29 cellular contexts compared by ENCODE assay signal in genomic region chr12:93081810-93082165, GRCh38.
DNase-seq lines count a peak whose midpoint lies in the region; ATAC-seq and TF ChIP-seq lines count a peak whose summit lies in the region.
"Had no signal": no experiment of that assay in that cellular context is flagged by ENCODE, and none has a peak within 500 bp of the region (broad histone marks: within the 10 kb centered on the region; RNA-seq: fewer than 3 reads in every experiment).

No MANE protein-coding gene starts in this region.

- POLR2A ChIA-PET in IMR-90 (lab: Charles Lee; ENCODE audit: unreplicated experiment) = no interaction called here

- H3K18ac ChIP-seq in IMR-90 (ENCODE audit: low read depth, low read length) = no peak overlapping the region

- H2AFZ ChIP-seq in IMR-90 (replicated peaks; ENCODE audit: low read length, poor library complexity) = no peak overlapping the region

- peak overlapping the region in 1 of 2 experiments; percentile 73; a peak in 1 of 4 replicates for H4K8ac ChIP-seq in IMR-90 (ENCODE audit: low read depth in 2 of 2, low read length in 2 of 2)

- no peak overlapping the region for H3K23ac ChIP-seq in IMR-90 (ENCODE audit: low read depth, low read length)

- peak overlapping the region; percentile 94; the same call in 1 of the 2 replicates for H2AK5ac ChIP-seq in IMR-90 (ENCODE audit: low read depth, low read length)

- DNase-seq in ELF-1 (ENCODE audit: low read depth, low spot score) (peak; percentile 84), IMR-90 (no peak), endodermal cell (no peak), sciatic nerve (ENCODE audit: low spot score) (no peak), tibial nerve (ENCODE audit: low spot score in 2 of 2) (no peak), NCI-H524 (lab: John Stamatoyannopoulos, UW) (no peak)
- DNase-seq: activated B cell treated with CpG ODN at 0.5 μM for 24 hours; activated CD4-positive, alpha-beta T cell treated with anti-CD3 and anti-CD28 coated beads, Interleukin-2, amount 10 ng/mL, durations not matched to agents 7 days and 5 days; activated gamma-delta T cell treated with Interleukin-2 at 50 U/mL for 16 hours; activated naive CD8-positive, alpha-beta T cell treated with anti-CD3 and anti-CD28 coated beads, Interleukin-2, amount 10 ng/mL, durations not matched to agents 7 days and 5 days; activated T-cell treated with anti-CD3 and anti-CD28 coated beads, Interleukin-2, amount 50 U/mL, for 24 hours; AML-193; aorta; caudate nucleus; CD8-positive, alpha-beta T cell; effector memory CD8-positive, alpha-beta T cell; foreskin melanocyte; NCI-H1092 treated with DMSO at 0.1 percent for 48 hours; NCI-H1694 treated with DMSO at 0.1 percent for 48 hours; NCI-H510A; SK-N-SH; stimulated activated CD8-positive, alpha-beta memory T cell treated with anti-CD3 and anti-CD28 coated beads, Interleukin-4, amount 100 ng/mL, for 48 hours; stomach; tibial artery had no signal

- no peak overlapping the region for H2BK5ac ChIP-seq in IMR-90 (ENCODE audit: low read depth, low read length, poor library complexity, severe bottlenecking)

- H3K4me3 Mint-ChIP-seq in endodermal cell = no peak overlapping the region
- H3K4me3 Mint-ChIP-seq: activated B cell treated with CpG ODN at 0.5 μM for 24 hours; activated CD4-positive, alpha-beta T cell treated with anti-CD3 and anti-CD28 coated beads, Interleukin-2, amount 10 ng/mL, durations not matched to agents 7 days and 5 days; activated naive CD8-positive, alpha-beta T cell treated with anti-CD3 and anti-CD28 coated beads, Interleukin-2, amount 10 ng/mL, durations not matched to agents 7 days and 5 days; activated T-cell treated with anti-CD3 and anti-CD28 coated beads, Interleukin-2, amount 50 U/mL, for 24 hours; CD8-positive, alpha-beta T cell; effector memory CD8-positive, alpha-beta T cell; neural crest cell had no signal

- no peak overlapping the region for H2AK9ac ChIP-seq in IMR-90 (replicated peaks; ENCODE audit: low read depth, low read length, poor library complexity)

- H3K4me1 ChIP-seq in IMR-90 (ENCODE audit: control insufficient read depth, insufficient read depth, low read length) = peaks cover 3% of the 10 kb centered on the region
- H3K4me1 ChIP-seq in endodermal cell (ENCODE audit: control insufficient read depth, insufficient read depth, low read length) = peaks cover 19% of the 10 kb centered on the region
- H3K4me1 ChIP-seq in mesodermal cell (ENCODE audit: control insufficient read depth, insufficient read depth, low read length, poor library complexity, severe bottlenecking) = peaks cover 40% of the 10 kb centered on the region
- H3K4me1 ChIP-seq in tibial nerve = no peaks in the 10 kb centered on the region
- H3K4me1 ChIP-seq: right atrium auricular region, stomach had no signal

- dilution Hi-C loops in IMR-90 (cut with HindIII; ENCODE audit: low sequenced_read_pairs, unreplicated experiment) = no loop called here

- H3K56ac ChIP-seq in IMR-90 (ENCODE audit: extremely low read depth, insufficient read depth, low read length) = no peak overlapping the region

- H3K27ac Mint-ChIP-seq in endodermal cell = peak overlapping the region; percentile 97
- H3K27ac Mint-ChIP-seq: activated B cell treated with CpG ODN at 0.5 μM for 24 hours; activated CD4-positive, alpha-beta T cell treated with anti-CD3 and anti-CD28 coated beads, Interleukin-2, amount 10 ng/mL, durations not matched to agents 7 days and 5 days; activated naive CD8-positive, alpha-beta T cell treated with anti-CD3 and anti-CD28 coated beads, Interleukin-2, amount 10 ng/mL, durations not matched to agents 7 days and 5 days; activated T-cell treated with anti-CD3 and anti-CD28 coated beads, Interleukin-2, amount 50 U/mL, for 24 hours; CD8-positive, alpha-beta T cell; effector memory CD8-positive, alpha-beta T cell had no signal

- WGBS in IMR-90 (ENCODE audit: extremely low coverage in 2 of 2, insufficient read length in 1 of 2), 2 experiments = 90% methylated on average over 2 of the region's 4 CpGs; no CpG with 5 or more reads in 1 of the 2 experiments
- 84 to 98% methylated on average over 4 of the region's 4 CpGs for WGBS in endodermal cell (ENCODE audit: insufficient coverage in 1 of 2, insufficient read length in 1 of 2), 2 experiments
- WGBS in mesodermal cell (ENCODE audit: insufficient coverage in 2 of 2), 2 experiments = 95 to 100% methylated on average over 4 of the region's 4 CpGs
- WGBS in tibial nerve, 2 donors = 92 to 93% methylated on average over 4 of the region's 4 CpGs

- no peak for ATAC-seq in IMR-90 (ENCODE audit: low read depth)
- no peak for ATAC-seq in sciatic nerve
- ATAC-seq in GM21390 (IDR thresholded peaks at IDR 0.05; ENCODE audit: unreplicated experiment) = no peak
- ATAC-seq: CD8-positive, alpha-beta T cell; effector memory CD8-positive, alpha-beta T cell had no signal

- intact Hi-C loops in IMR-90 (cut with micrococcal nuclease) (no loop called here), sciatic nerve (cut with DNase I) (no loop called here)

- no peaks in the 10 kb centered on the region for H3K27me3 Mint-ChIP-seq in endodermal cell (ENCODE audit: insufficient read depth)
- H3K27me3 Mint-ChIP-seq: activated B cell treated with CpG ODN at 0.5 μM for 24 hours; activated CD4-positive, alpha-beta T cell treated with anti-CD3 and anti-CD28 coated beads, Interleukin-2, amount 10 ng/mL, durations not matched to agents 7 days and 5 days; activated naive CD8-positive, alpha-beta T cell treated with anti-CD3 and anti-CD28 coated beads, Interleukin-2, amount 10 ng/mL, durations not matched to agents 7 days and 5 days had no signal

- H4K20me1 ChIP-seq in IMR-90 (ENCODE audit: insufficient read depth, low read length) = no peaks in the 10 kb centered on the region

- TF ChIP-seq POLR2A in IMR-90 (IDR thresholded peaks at IDR 0.05; ENCODE audit: low read depth, low read length) = no peak
- TF ChIP-seq POLR2A in tibial nerve (IDR thresholded peaks at IDR 0.05) = no peak

- H4K91ac ChIP-seq in IMR-90 (ENCODE audit: insufficient read depth, low read depth, low read length) = peak overlapping the region; percentile 66; the same call in 1 of the 2 replicates

- H3K9me3 ChIP-seq in IMR-90 (ENCODE audit: control insufficient read depth, insufficient read depth, low read length) (peaks cover 2% of the 10 kb centered on the region), endodermal cell (ENCODE audit: control insufficient read depth, low read length) (peaks cover 17% of the 10 kb centered on the region), mesodermal cell (ENCODE audit: control insufficient read depth, low read length) (peaks cover 19% of the 10 kb centered on the region), tibial nerve (peaks cover 0 to 9% (median 0%) of the 10 kb centered on the region in 4 donors)
- H3K9me3 ChIP-seq: SK-N-SH had no signal

- peak overlapping the region; percentile 59; the same call in 1 of the 3 replicates for H2BK15ac ChIP-seq in IMR-90 (ENCODE audit: low read depth, low read length)

- TF ChIP-seq EP300 in tibial nerve (IDR thresholded peaks at IDR 0.05) = no peak

- H3K27me3 ChIP-seq in IMR-90 (ENCODE audit: control insufficient read depth, insufficient read depth, low read length) = no peaks in the 10 kb centered on the region
- no peaks in the 10 kb centered on the region for H3K27me3 ChIP-seq in endodermal cell (ENCODE audit: control insufficient read depth, insufficient read depth, low read length, poor library complexity, severe bottlenecking)
- H3K27me3 ChIP-seq in tibial nerve = no peaks in the 10 kb centered on the region
- H3K27me3 ChIP-seq: right atrium auricular region, stomach, tibial artery had no signal

- TF ChIP-seq RAD21 in IMR-90 (IDR thresholded peaks at IDR 0.05; ENCODE audit: low read length) = no peak

- no peak overlapping the region for H3K14ac ChIP-seq in IMR-90 (replicated peaks; ENCODE audit: low read depth, low read length)

- H3K4me3 ChIP-seq in IMR-90 (ENCODE audit: insufficient read depth, low read depth, low read length) = no peak overlapping the region
- no peak overlapping the region for H3K4me3 ChIP-seq in endodermal cell (ENCODE audit: low read length)
- H3K4me3 ChIP-seq in mesodermal cell (ENCODE audit: extremely low read depth, insufficient read depth, low read length, poor library complexity, severe bottlenecking) = no peak overlapping the region
- H3K4me3 ChIP-seq in tibial nerve = no peak overlapping the region
- H3K4me3 ChIP-seq: right atrium auricular region, stomach, tibial artery had no signal

- peaks cover 26% of the 10 kb centered on the region for H3K9me3 Mint-ChIP-seq in endodermal cell

- peak overlapping the region; percentile 93; the same call in 1 of the 2 replicates for H2BK20ac ChIP-seq in IMR-90 (ENCODE audit: low read depth, low read length)

- H3K9ac ChIP-seq in IMR-90 (ENCODE audit: low read depth, low read length) = no peak overlapping the region
- no peak overlapping the region for H3K9ac ChIP-seq in endodermal cell (ENCODE audit: extremely low read depth, low read length, poor library complexity, severe bottlenecking)
- H3K9ac ChIP-seq: SK-N-SH had no signal

- BruUV-seq in IMR-90 (replicated peaks; lab: Mats Ljungman, UMichigan) = no TSS peak

- no peaks in the 10 kb centered on the region for H3K79me1 ChIP-seq in IMR-90 (ENCODE audit: low read depth in 1 of 2, low read length in 2 of 2)

- peaks cover 35% of the 10 kb centered on the region for H3K4me1 Mint-ChIP-seq in endodermal cell
- H3K4me1 Mint-ChIP-seq: activated B cell treated with CpG ODN at 0.5 μM for 24 hours; activated CD4-positive, alpha-beta T cell treated with anti-CD3 and anti-CD28 coated beads, Interleukin-2, amount 10 ng/mL, durations not matched to agents 7 days and 5 days; activated naive CD8-positive, alpha-beta T cell treated with anti-CD3 and anti-CD28 coated beads, Interleukin-2, amount 10 ng/mL, durations not matched to agents 7 days and 5 days had no signal

- H3K9me1 ChIP-seq in IMR-90 (ENCODE audit: insufficient read depth, low read length) = 0 out of 2 replicates have a peak, but pooled peaks cover 2% of the 10 kb centered on the region

- H3K4me2 ChIP-seq in IMR-90 (ENCODE audit: low read depth, low read length) = no peak overlapping the region
- H3K4me2 ChIP-seq: SK-N-SH had no signal

- peaks cover 9% of the 10 kb centered on the region for H3K36me3 Mint-ChIP-seq in endodermal cell (ENCODE audit: low read depth)
- H3K36me3 Mint-ChIP-seq: activated naive CD8-positive, alpha-beta T cell treated with anti-CD3 and anti-CD28 coated beads, Interleukin-2, amount 10 ng/mL, durations not matched to agents 7 days and 5 days; CD8-positive, alpha-beta T cell had no signal

- H3K27ac ChIP-seq in IMR-90 (ENCODE audit: insufficient read depth, low read length) (no peak overlapping the region), endodermal cell (ENCODE audit: low read depth, low read length) (peak overlapping the region; percentile 87), mesodermal cell (ENCODE audit: low read depth, low read length, severe bottlenecking) (peak overlapping the region; percentile 92), tibial nerve (no peak overlapping the region)
- H3K27ac ChIP-seq: right atrium auricular region, RWPE1, stomach, tibial artery had no signal

- CTCF ChIA-PET in IMR-90 (lab: Yijun Ruan, JAX) = no interaction called here

- no peak overlapping the region for H4K5ac ChIP-seq in IMR-90 (ENCODE audit: low read depth, low read length)

- H3K4ac ChIP-seq in IMR-90 (ENCODE audit: low read depth, low read length) = peak overlapping the region; percentile 80; the same call in 1 of the 2 replicates

- TF ChIP-seq CTCF in IMR-90 (conservative IDR thresholded peaks at IDR 0.05; ENCODE audit: low read depth, low read length) = no peak
- TF ChIP-seq CTCF in endodermal cell (conservative IDR thresholded peaks at IDR 0.05) = no peak
- TF ChIP-seq CTCF in tibial nerve (IDR thresholded peaks at IDR 0.05) = no peak

- in situ Hi-C loops in IMR-90 (cut with MboI; ENCODE audit: low sequenced_read_pairs) = no loop called here

- H2BK120ac ChIP-seq in IMR-90 (ENCODE audit: low read depth, low read length) = peak overlapping the region; percentile 85; the same call in 1 of the 2 replicates

- H3K36me3 ChIP-seq in IMR-90 (ENCODE audit: control insufficient read depth, insufficient read depth, low read length) (no peaks in the 10 kb centered on the region), endodermal cell (ENCODE audit: control insufficient read depth, insufficient read depth, low read length) (peaks cover 4% of the 10 kb centered on the region), mesodermal cell (ENCODE audit: control insufficient read depth, insufficient read depth, low read length) (no peaks in the 10 kb centered on the region), tibial nerve (no peaks in the 10 kb centered on the region)
- H3K36me3 ChIP-seq: right atrium auricular region, stomach, tibial artery had no signal

Comparison
In these comparisons a context has a peak if more than half of its experiments do, and no peak if none do; other contexts are left out.
1. H3K27ac ChIP-seq: peak in endodermal cell (single experiment) and mesodermal cell (single experiment); none in IMR-90 (single experiment) and tibial nerve (0 of 4).